10 cellular contexts compared by ENCODE assay signal in the genomic region with DNA sequence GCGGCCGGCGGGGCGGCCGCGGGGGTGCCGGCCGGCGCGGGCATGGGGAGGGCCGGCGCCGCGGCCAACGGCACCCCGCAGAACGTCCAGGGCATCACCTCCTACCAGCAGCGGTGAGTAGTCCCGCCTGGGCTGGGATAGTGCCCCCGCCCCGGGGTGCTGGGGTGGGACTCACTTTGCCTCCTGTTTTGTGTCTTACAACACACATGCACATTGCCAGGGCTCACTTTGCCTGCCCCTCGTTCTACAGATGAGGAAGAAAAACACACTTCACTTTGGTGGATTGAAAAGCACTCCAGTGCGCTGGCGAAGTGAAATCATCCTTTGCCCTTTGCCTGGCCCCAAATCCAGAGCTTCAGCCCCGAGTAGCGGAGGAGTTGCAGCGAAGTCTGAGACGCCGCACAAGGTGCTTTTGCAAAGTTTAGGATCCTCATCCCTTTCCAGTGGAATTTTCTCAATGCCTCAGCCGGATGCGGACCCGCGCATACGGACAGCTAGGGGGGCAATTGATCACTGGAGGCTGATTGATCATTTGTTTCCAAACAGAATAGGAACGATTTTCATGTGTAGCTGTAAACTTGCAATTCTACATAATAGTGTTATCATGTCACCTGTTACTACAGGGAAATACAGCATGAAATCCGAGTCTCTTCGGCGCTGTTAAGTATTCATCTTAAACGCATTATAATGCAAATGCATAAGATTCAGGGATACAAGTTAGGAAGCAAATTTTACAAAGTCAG. TPM values are rescaled to one million over a fixed set of nuclear protein-coding genes. Genes with fewer than 3 reads are reported as not detected.
DNase-seq lines count a peak whose midpoint lies in the region; ATAC-seq lines count a peak whose summit lies in the region.
"Had no signal": no experiment of that assay in that cellular context is flagged by ENCODE, and none has a peak within 500 bp of the region (broad histone marks: within the 10 kb centered on the region; RNA-seq: fewer than 3 reads in every experiment).

No MANE protein-coding gene starts in this region.

- no peak overlapping the region for H3K27ac ChIP-seq in iPS-18a (ENCODE audit: low read length)
- no peak overlapping the region for H3K27ac ChIP-seq in stomach smooth muscle (ENCODE audit: low read length)
- H3K27ac ChIP-seq: neutrophil had no signal

- no peak overlapping the region for H3K9ac ChIP-seq in iPS-18a (ENCODE audit: low read length)
- peak overlapping the region; percentile 36 to 46 for H3K9ac ChIP-seq in stomach smooth muscle (ENCODE audit: low read length in 2 of 2)

- no peaks in the 10 kb centered on the region for H3K9me3 ChIP-seq in iPS-18a (ENCODE audit: control insufficient read depth, low read depth, low read length)
- no peaks in the 10 kb centered on the region for H3K9me3 ChIP-seq in stomach smooth muscle (ENCODE audit: control insufficient read depth in 2 of 2, low read length in 2 of 2)
- H3K9me3 ChIP-seq: neutrophil had no signal

- peaks cover 78% of the 10 kb centered on the region for H3K27me3 ChIP-seq in iPS-18a (ENCODE audit: control insufficient read depth, insufficient read depth, low read length)
- no peaks in the 10 kb centered on the region for H3K27me3 ChIP-seq in stomach smooth muscle (ENCODE audit: control insufficient read depth in 1 of 2, insufficient read depth in 2 of 2, low read length in 2 of 2)

- DNase-seq in NCI-H1417 (lab: John Stamatoyannopoulos, UW) (peak in 2 of 3 experiments; percentile 48 to 69), NCI-H1417 treated with DMSO at 0.1 percent for 48 hours (lab: John Stamatoyannopoulos, UW) (no peak), SK-N-DZ (ENCODE audit: low spot score) (peak; percentile 28), H4 (ENCODE audit: low spot score) (no peak), A172 (ENCODE audit: low spot score) (no peak)
- DNase-seq: activated naive CD4-positive, alpha-beta T cell treated with anti-CD3 and anti-CD28 coated beads, Interleukin-2, amount 10 ng/mL, durations not matched to agents 7 days and 5 days had no signal

- ATAC-seq in GM21619 (IDR thresholded peaks at IDR 0.05; ENCODE audit: unreplicated experiment), result no peak

- H3K4me3 ChIP-seq in iPS-18a (ENCODE audit: low read length) (peak overlapping the region; percentile 74), stomach smooth muscle (ENCODE audit: low read length in 2 of 2) (peak overlapping the region; percentile 81 to 86)

- peaks cover 28% of the 10 kb centered on the region for H3K4me1 ChIP-seq in iPS-18a (ENCODE audit: control insufficient read depth, low read depth, low read length)
- H3K4me1 ChIP-seq in stomach smooth muscle (ENCODE audit: control insufficient read depth, insufficient read depth, low read length), result peaks cover 23% of the 10 kb centered on the region

- H3K36me3 ChIP-seq in iPS-18a (ENCODE audit: control insufficient read depth, low read depth, low read length) (no peaks in the 10 kb centered on the region), stomach smooth muscle (ENCODE audit: control insufficient read depth in 2 of 2, insufficient read depth in 2 of 2, low read length in 2 of 2) (no peaks in the 10 kb centered on the region)
- H3K36me3 ChIP-seq: neutrophil had no signal

RNA-seq across cellular contexts. Expression of gene NPAS3, which starts 3.6 kb away (rescaled TPM):
- 0.18 and 0.20 TPM in 2 replicates for polyA plus RNA-seq in SK-N-DZ (2014; cell fraction: cytosol; rRNA removed)
- 0.12 TPM in 1 of 2 replicates, not detected in the other for polyA plus RNA-seq in SK-N-DZ (2014; cell fraction: nucleus; rRNA removed)
- total RNA-seq in H4 (2014; rRNA removed; shearing (Covaris generic)), result 2.6 and 4.2 TPM in 2 replicates
- 0.41 TPM in 2 replicates for total RNA-seq in A172 (2014; rRNA removed; shearing (Covaris generic))

Comparison
In these comparisons a context has a peak if more than half of its experiments do, and no peak if none do; other contexts are left out.
1. DNase-seq: peak in NCI-H1417 (2 of 3) and SK-N-DZ (single experiment); none in NCI-H1417 treated with DMSO at 0.1 percent for 48 hours (single experiment), H4 (single experiment) and A172 (single experiment).